29 cellular contexts compared by ENCODE assay signal in the genomic region with DNA sequence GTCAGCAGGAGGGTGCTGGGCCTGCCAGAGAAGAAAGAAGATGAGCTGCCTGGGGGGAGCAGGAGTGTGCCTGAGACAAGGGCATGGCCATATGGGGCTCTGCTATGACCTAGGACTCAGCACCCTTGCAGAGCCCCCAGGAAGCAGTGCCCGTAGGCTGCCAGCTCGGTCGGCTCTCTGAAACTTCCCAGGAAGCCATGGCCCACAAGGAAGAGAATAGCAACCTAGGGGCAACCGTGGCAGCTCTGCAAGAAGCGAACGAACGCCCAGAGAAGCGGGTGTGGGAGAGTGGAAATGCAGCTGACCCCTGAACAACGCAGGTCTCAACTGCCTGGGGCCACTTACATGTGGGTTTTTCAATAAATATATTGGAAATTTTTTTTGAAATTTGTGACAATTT. TPM values are rescaled to one million over a fixed set of nuclear protein-coding genes. Genes with fewer than 3 reads are reported as not detected.
"Had no signal": no experiment of that assay in that cellular context is flagged by ENCODE, and none has a peak within 500 bp of the region (broad histone marks: within the 10 kb centered on the region; RNA-seq: fewer than 3 reads in every experiment).

No MANE protein-coding gene starts in this region.

- H3K4me1 ChIP-seq: colonic mucosa, esophagus squamous epithelium, gastrocnemius medialis had no signal

- H3K27ac ChIP-seq: colonic mucosa, epithelial cell of prostate, esophagus squamous epithelium, gastrocnemius medialis, heart right ventricle, left lung, lower lobe of right lung had no signal

- H3K4me3 ChIP-seq: colonic mucosa, esophagus squamous epithelium, gastrocnemius medialis, heart right ventricle, left lung, lower lobe of right lung had no signal

- DNase-seq: cerebellar nuclear complex; colonic mucosa; cortex of kidney; effector CD8-positive, alpha-beta T cell; effector memory CD8-positive, alpha-beta T cell; endodermal cell; erythroblast; esophagus squamous epithelium; foreskin fibroblast; foreskin melanocyte; gastrocnemius medialis; glutamatergic neuron; head of caudate nucleus; heart right ventricle; hippocampal formation; left cardiac atrium; mesendoderm; midbrain had no signal

- H3K4me3 Mint-ChIP-seq: central memory CD8-positive, alpha-beta T cell; dendritic cell treated with granulocyte-macrophage colony-stimulating factor and Interleukin-4, amounts not matched to agents 40 ng/mL and 50 ng/mL, for 4 days; effector memory CD8-positive, alpha-beta T cell; endodermal cell; memory B cell had no signal

- H3K4me1 Mint-ChIP-seq: central memory CD8-positive, alpha-beta T cell; endodermal cell; memory B cell had no signal

- FAIRE-seq: endometrium, islet of Langerhans, keratinocyte had no signal

- ATAC-seq: effector memory CD8-positive, alpha-beta T cell; esophagus mucosa; gastrocnemius medialis; heart right ventricle; left cardiac atrium; left lung; lower lobe of right lung had no signal

- H3K36me3 ChIP-seq: colonic mucosa had no signal

- H3K27me3 ChIP-seq: colonic mucosa, esophagus squamous epithelium, gastrocnemius medialis, heart right ventricle, left lung had no signal

- H3K9me3 ChIP-seq: colonic mucosa, esophagus squamous epithelium, gastrocnemius medialis, heart right ventricle, left lung, lower lobe of right lung had no signal

- H3K9me3 Mint-ChIP-seq: central memory CD8-positive, alpha-beta T cell; dendritic cell treated with granulocyte-macrophage colony-stimulating factor and Interleukin-4, amounts not matched to agents 40 ng/mL and 50 ng/mL, for 4 days; effector memory CD8-positive, alpha-beta T cell; endodermal cell; memory B cell had no signal

- H3K27ac Mint-ChIP-seq: dendritic cell treated with granulocyte-macrophage colony-stimulating factor and Interleukin-4, amounts not matched to agents 40 ng/mL and 50 ng/mL, for 4 days; effector memory CD8-positive, alpha-beta T cell; endodermal cell; memory B cell had no signal

- H3K27me3 Mint-ChIP-seq: central memory CD8-positive, alpha-beta T cell; dendritic cell treated with granulocyte-macrophage colony-stimulating factor and Interleukin-4, amounts not matched to agents 40 ng/mL and 50 ng/mL, for 4 days; effector memory CD8-positive, alpha-beta T cell; memory B cell had no signal

RNA-seq across cellular contexts. Expression of a gene that starts 10.7 kb away (rescaled TPM):
- total RNA-seq: glomerular endothelial cell had no signal
- polyA plus RNA-seq: keratinocyte had no signal
